In genomic region chr1:57132993-57133614, GRCh38 we compare ENCODE assay signal across 25 cellular contexts.
"Had no signal": no experiment of that assay in that cellular context is flagged by ENCODE, and none has a peak within 500 bp of the region (broad histone marks: within the 10 kb centered on the region; RNA-seq: fewer than 3 reads in every experiment).

No MANE protein-coding gene starts in this region.

- ATAC-seq: activated CD8-positive, alpha-beta memory T cell treated with anti-CD3 and anti-CD28 coated beads, Interleukin-2, amount 10 ng/mL, durations not matched to agents 7 days and 5 days; activated CD8-positive, alpha-beta T cell treated with anti-CD3 and anti-CD28 coated beads for 36 hours; activated naive CD8-positive, alpha-beta T cell treated with anti-CD3 and anti-CD28 coated beads, Interleukin-2, amount 50 U/mL, for 24 hours; effector memory CD8-positive, alpha-beta T cell; lower lobe of right lung; stimulated activated naive CD8-positive, alpha-beta T cell treated with anti-CD3 and anti-CD28 coated beads, Interleukin-15, Interleukin-2, amounts not matched to agents 100 U/mL and 50 U/mL, for 24 hours had no signal

- H3K27ac Mint-ChIP-seq: activated CD4-positive, alpha-beta T cell treated with anti-CD3 and anti-CD28 coated beads, Interleukin-2, amount 10 ng/mL, durations not matched to agents 24 days and 14 days; activated CD8-positive, alpha-beta memory T cell treated with anti-CD3 and anti-CD28 coated beads, Interleukin-2, amount 10 ng/mL, durations not matched to agents 7 days and 5 days; activated CD8-positive, alpha-beta T cell treated with anti-CD3 and anti-CD28 coated beads for 36 hours; activated naive CD8-positive, alpha-beta T cell treated with anti-CD3 and anti-CD28 coated beads, Interleukin-2, amount 50 U/mL, for 24 hours; brain; effector memory CD8-positive, alpha-beta T cell; naive B cell; T-helper 1 cell treated with Interleukin-12 subunit alpha and Interleukin-12 subunit beta and Interleukin-4 antibody, amounts not matched to agents 30 μg/mL and 1 μg/mL, for 36 hours had no signal

- H3K9me3 Mint-ChIP-seq: activated CD4-positive, alpha-beta T cell treated with anti-CD3 and anti-CD28 coated beads, Interleukin-2, amount 10 ng/mL, durations not matched to agents 24 days and 14 days; activated CD8-positive, alpha-beta T cell treated with anti-CD3 and anti-CD28 coated beads for 36 hours; activated naive CD8-positive, alpha-beta T cell treated with anti-CD3 and anti-CD28 coated beads, Interleukin-2, amount 50 U/mL, for 24 hours; brain; central memory CD8-positive, alpha-beta T cell; effector memory CD8-positive, alpha-beta T cell; neural crest cell; T-helper 1 cell treated with Interleukin-12 subunit alpha and Interleukin-12 subunit beta and Interleukin-4 antibody, amounts not matched to agents 30 μg/mL and 1 μg/mL, for 36 hours had no signal

- H3K36me3 ChIP-seq: colonic mucosa, esophagus muscularis mucosa, heart right ventricle, lower lobe of right lung, sigmoid colon had no signal

- DNase-seq: activated CD4-positive, alpha-beta T cell treated with anti-CD3 and anti-CD28 coated beads, Interleukin-2, amount 10 ng/mL, durations not matched to agents 24 days and 14 days; activated CD8-positive, alpha-beta memory T cell treated with anti-CD3 and anti-CD28 coated beads, Interleukin-2, amount 10 ng/mL, durations not matched to agents 7 days and 5 days; activated CD8-positive, alpha-beta T cell treated with anti-CD3 and anti-CD28 coated beads for 36 hours; activated effector memory CD4-positive, alpha-beta T cell treated with anti-CD3 and anti-CD28 coated beads, Interleukin-2, amount 50 U/mL, for 16 hours; activated naive CD4-positive, alpha-beta T cell treated with anti-CD3 and anti-CD28 coated beads, Interleukin-2, amount 50 U/mL, for 16 hours; activated naive CD8-positive, alpha-beta T cell treated with anti-CD3 and anti-CD28 coated beads, Interleukin-2, amount 50 U/mL, for 24 hours; activated T-cell treated with anti-CD3 and anti-CD28 coated beads for 4 hours; colonic mucosa; dorsolateral prefrontal cortex; effector memory CD8-positive, alpha-beta T cell; heart right ventricle; kidney; lower lobe of right lung; naive B cell; occipital lobe; posterior cingulate gyrus; sigmoid colon; stimulated activated CD4-positive, alpha-beta T cell treated with anti-CD3 and anti-CD28 coated beads, Interleukin-4, amount 100 ng/mL, for 1 hour; stimulated activated naive CD8-positive, alpha-beta T cell treated with anti-CD3 and anti-CD28 coated beads, Interleukin-15, Interleukin-2, amounts not matched to agents 100 U/mL and 50 U/mL, for 24 hours; T1000 had no signal

- H3K36me3 Mint-ChIP-seq: activated CD8-positive, alpha-beta memory T cell treated with anti-CD3 and anti-CD28 coated beads, Interleukin-2, amount 10 ng/mL, durations not matched to agents 7 days and 5 days; brain; naive B cell had no signal

- H3K27me3 ChIP-seq: colonic mucosa, esophagus muscularis mucosa, heart right ventricle, sigmoid colon had no signal

- H3K27me3 Mint-ChIP-seq: activated CD4-positive, alpha-beta T cell treated with anti-CD3 and anti-CD28 coated beads, Interleukin-2, amount 10 ng/mL, durations not matched to agents 24 days and 14 days; activated CD8-positive, alpha-beta memory T cell treated with anti-CD3 and anti-CD28 coated beads, Interleukin-2, amount 10 ng/mL, durations not matched to agents 7 days and 5 days; activated naive CD8-positive, alpha-beta T cell treated with anti-CD3 and anti-CD28 coated beads, Interleukin-2, amount 50 U/mL, for 24 hours; brain; central memory CD8-positive, alpha-beta T cell; effector memory CD8-positive, alpha-beta T cell; naive B cell had no signal

- H3K27ac ChIP-seq: colonic mucosa, dorsolateral prefrontal cortex, esophagus muscularis mucosa, lower lobe of right lung, sigmoid colon had no signal

- H3K4me1 Mint-ChIP-seq: activated CD4-positive, alpha-beta T cell treated with anti-CD3 and anti-CD28 coated beads, Interleukin-2, amount 10 ng/mL, durations not matched to agents 24 days and 14 days; activated CD8-positive, alpha-beta memory T cell treated with anti-CD3 and anti-CD28 coated beads, Interleukin-2, amount 10 ng/mL, durations not matched to agents 7 days and 5 days; activated naive CD8-positive, alpha-beta T cell treated with anti-CD3 and anti-CD28 coated beads, Interleukin-2, amount 50 U/mL, for 24 hours; brain; central memory CD8-positive, alpha-beta T cell; naive B cell; neural crest cell had no signal

- H3K4me3 Mint-ChIP-seq: activated CD4-positive, alpha-beta T cell treated with anti-CD3 and anti-CD28 coated beads, Interleukin-2, amount 10 ng/mL, durations not matched to agents 24 days and 14 days; activated CD8-positive, alpha-beta memory T cell treated with anti-CD3 and anti-CD28 coated beads, Interleukin-2, amount 10 ng/mL, durations not matched to agents 7 days and 5 days; activated CD8-positive, alpha-beta T cell treated with anti-CD3 and anti-CD28 coated beads for 36 hours; activated naive CD8-positive, alpha-beta T cell treated with anti-CD3 and anti-CD28 coated beads, Interleukin-2, amount 50 U/mL, for 24 hours; central memory CD8-positive, alpha-beta T cell; effector memory CD8-positive, alpha-beta T cell; naive B cell; neural crest cell; T-helper 1 cell treated with Interleukin-12 subunit alpha and Interleukin-12 subunit beta and Interleukin-4 antibody, amounts not matched to agents 30 μg/mL and 1 μg/mL, for 36 hours had no signal

- H3K4me3 ChIP-seq: colonic mucosa, dorsolateral prefrontal cortex, esophagus muscularis mucosa, heart right ventricle, lower lobe of right lung, sigmoid colon had no signal
